Comparison of ENCODE assay signal across 8 cellular contexts in genomic region chr16:67241008-67241900, GRCh38. TPM values are rescaled to one million over a fixed set of nuclear protein-coding genes. Genes with fewer than 3 reads are reported as not detected.
DNase-seq lines count a peak whose midpoint lies in the region; TF ChIP-seq lines count a peak whose summit lies in the region.

No MANE protein-coding gene starts in this region.

- no peak for DNase-seq in activated CD4-positive, alpha-beta T cell treated with anti-CD3 and anti-CD28 coated beads, Interleukin-2, amount 10 ng/mL, durations not matched to agents 7 days and 5 days
- no peak for DNase-seq in activated CD4-positive, alpha-beta T cell treated with anti-CD3 and anti-CD28 coated beads, Interleukin-2, amount 50 U/mL, for 4 hours
- DNase-seq in ascending aorta (ENCODE audit: low spot score in 2 of 2) (peak in 1 of 2 donors; percentile 83), iPS-NIHi7 (ENCODE audit: extremely low spot score) (peak; percentile 50), testis (no peak), GM19238 (ENCODE audit: insufficient read length, low spot score) (no peak), activated gamma-delta T cell (lab: John Stamatoyannopoulos, UW) (no peak), immature natural killer cell (no peak)

- CTCF ChIA-PET in activated CD4-positive, alpha-beta T cell treated with anti-CD3 and anti-CD28 coated beads, Interleukin-2, amount 10 ng/mL, durations not matched to agents 7 days and 5 days (lab: Charles Lee) = interaction anchor here (0.6 to 1.3 kb wide), 3 partner anchors 8 to 186 kb away, joined by 3 to 6 read pairs (median 4); partner anchors contain the start of gene TMEM208

- H3K27me3 ChIP-seq in ascending aorta (no peaks in the 10 kb centered on the region), testis (no peaks in the 10 kb centered on the region)

- no peaks in the 10 kb centered on the region for H3K9me3 Mint-ChIP-seq in activated CD4-positive, alpha-beta T cell treated with anti-CD3 and anti-CD28 coated beads, Interleukin-2, amount 10 ng/mL, durations not matched to agents 7 days and 5 days
- H3K9me3 Mint-ChIP-seq in immature natural killer cell = no peaks in the 10 kb centered on the region

- peaks cover 40% of the 10 kb centered on the region for H3K4me1 Mint-ChIP-seq in activated CD4-positive, alpha-beta T cell treated with anti-CD3 and anti-CD28 coated beads, Interleukin-2, amount 10 ng/mL, durations not matched to agents 7 days and 5 days
- peaks cover 38 to 40% of the 10 kb centered on the region in 2 donors for H3K4me1 Mint-ChIP-seq in immature natural killer cell

- POLR2A ChIA-PET in activated CD4-positive, alpha-beta T cell treated with anti-CD3 and anti-CD28 coated beads, Interleukin-2, amount 10 ng/mL, durations not matched to agents 7 days and 5 days (lab: Charles Lee) = no interaction called here

- no peak overlapping the region for H3K4me3 ChIP-seq in ascending aorta
- no peak overlapping the region for H3K4me3 ChIP-seq in testis

- H3K9me3 ChIP-seq in ascending aorta (no peaks in the 10 kb centered on the region), testis (no peaks in the 10 kb centered on the region)

- peaks cover 18 to 32% of the 10 kb centered on the region in 2 donors for H3K4me1 ChIP-seq in ascending aorta
- H3K4me1 ChIP-seq in testis = peaks cover 37% of the 10 kb centered on the region

- H3K4me3 Mint-ChIP-seq in activated CD4-positive, alpha-beta T cell treated with anti-CD3 and anti-CD28 coated beads, Interleukin-2, amount 10 ng/mL, durations not matched to agents 7 days and 5 days = no peak overlapping the region
- H3K4me3 Mint-ChIP-seq in immature natural killer cell = no peak overlapping the region

- TF ChIP-seq CTCF in ascending aorta (IDR thresholded peaks at IDR 0.05) (no peak), testis (IDR thresholded peaks at IDR 0.05) (no peak)

- peak overlapping the region; percentile 28 for H3K27ac Mint-ChIP-seq in activated CD4-positive, alpha-beta T cell treated with anti-CD3 and anti-CD28 coated beads, Interleukin-2, amount 10 ng/mL, durations not matched to agents 7 days and 5 days
- peak overlapping the region in 2 of 6 donors; percentile 28 to 78 for H3K27ac Mint-ChIP-seq in immature natural killer cell

- no peak for TF ChIP-seq POLR2A in testis (IDR thresholded peaks at IDR 0.05)

- no peaks in the 10 kb centered on the region for H3K27me3 Mint-ChIP-seq in activated CD4-positive, alpha-beta T cell treated with anti-CD3 and anti-CD28 coated beads, Interleukin-2, amount 10 ng/mL, durations not matched to agents 7 days and 5 days
- H3K27me3 Mint-ChIP-seq in immature natural killer cell (ENCODE audit: low read depth in 3 of 3) = peaks cover 2 to 4% (median 3%) of the 10 kb centered on the region in 3 donors

- intact Hi-C loops in ascending aorta (cut with DNase I) = loop anchor here (10.0 kb wide), 3 partner anchors 424 to 604 kb away; partner anchors contain the start of genes ACD, C16orf86, CENPT and ENKD1
- intact Hi-C loops in testis (cut with DNase I; ENCODE audit: low total_unique reads) = no loop called here

- WGBS in testis, 2 donors = 59 to 64% methylated on average over 8 to 10 of the region's 10 CpGs

- H3K36me3 ChIP-seq in ascending aorta (peaks cover 24 to 28% of the 10 kb centered on the region in 2 donors), testis (ENCODE audit: low read depth, missing control alignments) (no peaks in the 10 kb centered on the region)

- H3K27ac ChIP-seq in ascending aorta = peak overlapping the region; percentile 87
- peak overlapping the region; percentile 31 to 75 for H3K27ac ChIP-seq in testis

- H3K36me3 Mint-ChIP-seq in activated CD4-positive, alpha-beta T cell treated with anti-CD3 and anti-CD28 coated beads, Interleukin-2, amount 10 ng/mL, durations not matched to agents 7 days and 5 days (ENCODE audit: low read depth) = peaks cover 16% of the 10 kb centered on the region
- peaks cover 1 to 16% (median 2%) of the 10 kb centered on the region in 3 donors for H3K36me3 Mint-ChIP-seq in immature natural killer cell

RNA-seq across cellular contexts. Expression of gene FHOD1, which starts 6.0 kb away (rescaled TPM):
- 10 to 100 TPM; 59.2 to 62.0 TPM for total RNA-seq in activated CD4-positive, alpha-beta T cell treated with anti-CD3 and anti-CD28 coated beads, Interleukin-2, amount 10 ng/mL, durations not matched to agents 7 days and 5 days
- total RNA-seq in ascending aorta (20.2 TPM), testis (10 to 100 TPM; 28.8 to 40.0 TPM)
- polyA plus RNA-seq in testis (ENCODE audit: insufficient read depth, low read depth, low replicate concordance) (17.0 TPM), immature natural killer cell (1 to 10 TPM; 3.5 to 8.2 (median 4.8) TPM)

RNA-seq across cellular contexts. Expression of gene SLC9A5, which starts 7.5 kb away (rescaled TPM):
- total RNA-seq in activated CD4-positive, alpha-beta T cell treated with anti-CD3 and anti-CD28 coated beads, Interleukin-2, amount 10 ng/mL, durations not matched to agents 7 days and 5 days = 1 to 10 TPM; 1.5 to 2.0 TPM
- 13.5 TPM for total RNA-seq in ascending aorta
- 10 to 100 TPM in 1 of 2 donors, 1 to 10 TPM in 1; 6.8 to 15.7 TPM for total RNA-seq in testis
- polyA plus RNA-seq in testis (ENCODE audit: insufficient read depth, low read depth, low replicate concordance) = 4.8 TPM
- under 1 TPM in 1 of 3 donors, not detected in 2; 0.46 TPM for polyA plus RNA-seq in immature natural killer cell

RNA-seq across cellular contexts. Expression of gene TMEM208, which starts 14.3 kb away (rescaled TPM):
- 10 to 100 TPM; 25.8 to 40.8 TPM for total RNA-seq in activated CD4-positive, alpha-beta T cell treated with anti-CD3 and anti-CD28 coated beads, Interleukin-2, amount 10 ng/mL, durations not matched to agents 7 days and 5 days
- total RNA-seq in ascending aorta = 8.3 TPM
- 10 to 100 TPM; 57.4 to 66.8 TPM for total RNA-seq in testis
- polyA plus RNA-seq in testis (ENCODE audit: insufficient read depth, low read depth, low replicate concordance) = 55.6 TPM
- 100 to 1,000 TPM; 104 to 154 (median 107) TPM for polyA plus RNA-seq in immature natural killer cell

RNA-seq across cellular contexts. Expression of gene PLEKHG4, which starts 38.1 kb away (rescaled TPM):
- total RNA-seq in activated CD4-positive, alpha-beta T cell treated with anti-CD3 and anti-CD28 coated beads, Interleukin-2, amount 10 ng/mL, durations not matched to agents 7 days and 5 days = 10 to 100 TPM; 15.7 TPM
- total RNA-seq in ascending aorta (3.7 TPM), testis (100 to 1,000 TPM in 1 of 2 donors, 10 to 100 TPM in 1; 86.5 to 137 TPM)
- polyA plus RNA-seq in testis (ENCODE audit: insufficient read depth, low read depth, low replicate concordance) (102 TPM), immature natural killer cell (1 to 10 TPM; 3.7 to 8.1 (median 5.3) TPM)

RNA-seq across cellular contexts. Expression of gene ELMO3, which starts 42.3 kb away (rescaled TPM):
- total RNA-seq in activated CD4-positive, alpha-beta T cell treated with anti-CD3 and anti-CD28 coated beads, Interleukin-2, amount 10 ng/mL, durations not matched to agents 7 days and 5 days = 1 to 10 TPM; 6.2 to 6.3 TPM
- not detected for total RNA-seq in ascending aorta
- total RNA-seq in testis = 10 to 100 TPM in 1 of 2 donors, 1 to 10 TPM in 1; 9.3 to 10.5 TPM
- 22.2 TPM for polyA plus RNA-seq in testis (ENCODE audit: insufficient read depth, low read depth, low replicate concordance)
- not detected for polyA plus RNA-seq in immature natural killer cell
